9 cellular contexts compared by ENCODE assay signal in the genomic region with DNA sequence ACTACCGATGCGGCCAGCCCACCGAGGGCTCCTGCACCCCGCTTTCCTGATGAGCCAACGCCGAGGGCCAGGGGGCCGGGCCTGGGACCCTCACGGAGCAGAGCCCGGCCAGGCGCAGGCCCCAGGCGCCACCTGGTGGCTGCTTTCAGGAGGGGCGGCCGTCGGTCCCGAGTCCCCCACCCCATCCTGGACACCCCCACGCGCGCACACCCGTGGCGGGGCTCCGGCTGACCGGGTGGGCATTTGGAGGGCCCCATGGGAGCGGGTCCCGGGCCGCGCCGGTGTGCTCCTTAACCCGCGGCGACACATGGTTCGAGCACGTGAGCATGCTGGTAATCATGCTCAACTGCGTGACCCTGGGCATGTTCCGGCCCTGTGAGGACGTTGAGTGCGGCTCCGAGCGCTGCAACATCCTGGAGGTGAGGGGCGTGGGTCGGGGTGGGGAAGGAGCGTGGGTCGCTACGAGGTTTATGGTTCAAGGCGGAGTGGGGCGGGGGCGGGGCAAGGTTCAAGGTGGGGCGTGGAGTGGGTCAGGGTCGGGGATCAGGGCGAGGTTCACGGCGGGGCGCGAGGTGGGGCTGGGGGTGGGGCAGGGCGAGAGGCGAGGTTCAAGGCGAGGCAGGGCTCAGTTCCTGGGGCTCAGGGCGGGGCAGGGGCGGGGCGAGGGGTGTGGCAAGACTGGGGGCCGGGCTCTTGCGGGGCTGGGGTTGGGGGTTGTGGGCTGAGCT. TPM values are rescaled to one million over a fixed set of nuclear protein-coding genes. Genes with fewer than 3 reads are reported as not detected.
DNase-seq lines count a peak whose midpoint lies in the region; ATAC-seq, FAIRE-seq and TF ChIP-seq lines count a peak whose summit lies in the region.
"Had no signal": no experiment of that assay in that cellular context is flagged by ENCODE, and none has a peak within 500 bp of the region (broad histone marks: within the 10 kb centered on the region; RNA-seq: fewer than 3 reads in every experiment).

No MANE protein-coding gene starts in this region.

- no peak overlapping the region for H3K4me2 ChIP-seq in keratinocyte (ENCODE audit: control insufficient read depth, extremely low read depth, insufficient read depth, low read depth, low read length)

- no peak for FAIRE-seq in keratinocyte (lab: Jason Lieb, UNC)

- TF ChIP-seq CTCF in keratinocyte (optimal IDR thresholded peaks at IDR 0.05 in 1 of 3, IDR thresholded peaks at IDR 0.05 in 1 of 3, conservative IDR thresholded peaks at IDR 0.05 in 1 of 3; ENCODE audit: extremely low read depth in 1 of 3, insufficient read depth in 2 of 3, low read length in 3 of 3): peak in 2 of 3 experiments; percentile 41 to 58
- peak; percentile 96 for TF ChIP-seq CTCF in type B pancreatic cell (conservative IDR thresholded peaks at IDR 0.05)

- no peaks in the 10 kb centered on the region for H3K79me2 ChIP-seq in keratinocyte (ENCODE audit: control insufficient read depth, insufficient read depth, low read length)

- CTCF ChIA-PET in activated naive CD4-positive, alpha-beta T cell treated with anti-CD3 and anti-CD28 coated beads, Interleukin-2, amount 10 ng/mL, durations not matched to agents 7 days and 5 days (lab: Charles Lee): interaction anchor here (0.6 to 1.0 kb wide), 2 partner anchors 92 to 492 kb away, joined by 3 to 4 read pairs; no protein-coding TSS in a partner anchor
- CTCF ChIA-PET in activated naive CD4-positive, alpha-beta T cell treated with anti-CD3 and anti-CD28 coated beads for 36 hours (lab: Charles Lee): interaction anchor here (0.6 to 0.7 kb wide), 2 partner anchors 27 to 674 kb away, joined by 3 read pairs; no protein-coding TSS in a partner anchor

- H3K9me3 Mint-ChIP-seq in activated naive CD4-positive, alpha-beta T cell treated with anti-CD3 and anti-CD28 coated beads, Interleukin-2, amount 10 ng/mL, durations not matched to agents 7 days and 5 days: peaks cover 2% of the 10 kb centered on the region
- no peaks in the 10 kb centered on the region for H3K9me3 Mint-ChIP-seq in activated naive CD4-positive, alpha-beta T cell treated with anti-CD3 and anti-CD28 coated beads for 36 hours
- no peaks in the 10 kb centered on the region for H3K9me3 Mint-ChIP-seq in type B pancreatic cell

- no peaks in the 10 kb centered on the region for H3K4me1 ChIP-seq in keratinocyte (ENCODE audit: control insufficient read depth, extremely low read depth, insufficient read depth, low read length)

- H4K20me1 ChIP-seq in keratinocyte (ENCODE audit: control insufficient read depth, extremely low read depth, insufficient read depth, low read length): no peaks in the 10 kb centered on the region

- no peaks in the 10 kb centered on the region for H3K27me3 ChIP-seq in keratinocyte (ENCODE audit: control insufficient read depth, extremely low read depth, insufficient read depth, low read length)

- H3K4me3 ChIP-seq in keratinocyte (ENCODE audit: control insufficient read depth in 2 of 3, extremely low read depth in 1 of 3, insufficient read depth in 2 of 3, low read depth in 1 of 3, low read length in 3 of 3): no peak overlapping the region

- intact Hi-C loops in activated naive CD4-positive, alpha-beta T cell treated with anti-CD3 and anti-CD28 coated beads for 36 hours (cut with micrococcal nuclease): loop anchor here (2.0 kb wide), 2 partner anchors 88 to 138 kb away; no protein-coding TSS in a partner anchor

- peaks cover 2% of the 10 kb centered on the region for H3K4me1 Mint-ChIP-seq in activated naive CD4-positive, alpha-beta T cell treated with anti-CD3 and anti-CD28 coated beads, Interleukin-2, amount 10 ng/mL, durations not matched to agents 7 days and 5 days
- H3K4me1 Mint-ChIP-seq in activated naive CD4-positive, alpha-beta T cell treated with anti-CD3 and anti-CD28 coated beads for 36 hours (ENCODE audit: low read depth): no peaks in the 10 kb centered on the region
- H3K4me1 Mint-ChIP-seq in type B pancreatic cell (ENCODE audit: unreplicated experiment): no peaks in the 10 kb centered on the region

- peaks cover 13% of the 10 kb centered on the region for H3K27me3 Mint-ChIP-seq in activated naive CD4-positive, alpha-beta T cell treated with anti-CD3 and anti-CD28 coated beads, Interleukin-2, amount 10 ng/mL, durations not matched to agents 7 days and 5 days
- no peaks in the 10 kb centered on the region for H3K27me3 Mint-ChIP-seq in activated naive CD4-positive, alpha-beta T cell treated with anti-CD3 and anti-CD28 coated beads for 36 hours (ENCODE audit: low read depth)
- H3K27me3 Mint-ChIP-seq in type B pancreatic cell: no peaks in the 10 kb centered on the region

- dilution Hi-C loops in keratinocyte (cut with MboI; ENCODE audit: extremely low pct_ligation_motif_present, low sequenced_read_pairs): no loop called here

- no peak overlapping the region for H3K27ac Mint-ChIP-seq in activated naive CD4-positive, alpha-beta T cell treated with anti-CD3 and anti-CD28 coated beads, Interleukin-2, amount 10 ng/mL, durations not matched to agents 7 days and 5 days
- no peak overlapping the region for H3K27ac Mint-ChIP-seq in activated naive CD4-positive, alpha-beta T cell treated with anti-CD3 and anti-CD28 coated beads for 36 hours
- H3K27ac Mint-ChIP-seq in type B pancreatic cell: no peak overlapping the region

- H3K9ac ChIP-seq in keratinocyte (ENCODE audit: control insufficient read depth, extremely low read depth, insufficient read depth, low read length): no peak overlapping the region

- no peak overlapping the region for H3K4me3 Mint-ChIP-seq in activated naive CD4-positive, alpha-beta T cell treated with anti-CD3 and anti-CD28 coated beads, Interleukin-2, amount 10 ng/mL, durations not matched to agents 7 days and 5 days
- no peak overlapping the region for H3K4me3 Mint-ChIP-seq in activated naive CD4-positive, alpha-beta T cell treated with anti-CD3 and anti-CD28 coated beads for 36 hours
- no peak overlapping the region for H3K4me3 Mint-ChIP-seq in type B pancreatic cell

- no peak overlapping the region for H3K27ac ChIP-seq in keratinocyte (ENCODE audit: control insufficient read depth, insufficient read depth, low read length)

- peak; percentile 5 for DNase-seq in activated naive CD4-positive, alpha-beta T cell treated with Interleukin-2 at 50 U/mL for 16 hours
- no peak for DNase-seq in activated naive CD4-positive, alpha-beta T cell treated with anti-CD3 and anti-CD28 coated beads, Interleukin-2, amount 10 ng/mL, durations not matched to agents 7 days and 5 days
- DNase-seq in activated naive CD4-positive, alpha-beta T cell treated with anti-CD3 and anti-CD28 coated beads for 36 hours: peak; percentile 15
- no peak for DNase-seq in keratinocyte (ENCODE audit: low read depth, low spot score)
- no peak for DNase-seq in type B pancreatic cell (ENCODE audit: extremely low spot score, unreplicated experiment)
- no peak for DNase-seq in NCI-H2107 treated with DMSO at 0.1 percent for 48 hours (lab: John Stamatoyannopoulos, UW; ENCODE audit: unreplicated experiment)

- ATAC-seq in GM21526 (IDR thresholded peaks at IDR 0.05; ENCODE audit: low FRiP score, unreplicated experiment): no peak
- no peak for ATAC-seq in HG03097 (IDR thresholded peaks at IDR 0.05; ENCODE audit: low FRiP score, unreplicated experiment)

- H3K36me3 ChIP-seq in keratinocyte (ENCODE audit: control insufficient read depth in 2 of 2, extremely low read depth in 1 of 2, insufficient read depth in 2 of 2, low read length in 2 of 2): no peaks in the 10 kb centered on the region

- H3K9me3 ChIP-seq in keratinocyte (ENCODE audit: control insufficient read depth, low read depth, low read length): peaks cover 4% of the 10 kb centered on the region

- no peaks in the 10 kb centered on the region for H3K9me1 ChIP-seq in keratinocyte (ENCODE audit: control insufficient read depth, extremely low read depth, insufficient read depth, low read length)

- no peaks in the 10 kb centered on the region for H3K36me3 Mint-ChIP-seq in activated naive CD4-positive, alpha-beta T cell treated with anti-CD3 and anti-CD28 coated beads, Interleukin-2, amount 10 ng/mL, durations not matched to agents 7 days and 5 days
- H3K36me3 Mint-ChIP-seq in activated naive CD4-positive, alpha-beta T cell treated with anti-CD3 and anti-CD28 coated beads for 36 hours (ENCODE audit: low read depth): no peaks in the 10 kb centered on the region
- peaks cover 2% of the 10 kb centered on the region for H3K36me3 Mint-ChIP-seq in type B pancreatic cell

- no peak overlapping the region for H2AFZ ChIP-seq in keratinocyte (ENCODE audit: control insufficient read depth, low read length)

RNA-seq across cellular contexts. Expression of a gene that starts 30.2 kb away (rescaled TPM):
- not detected for total RNA-seq in activated naive CD4-positive, alpha-beta T cell treated with anti-CD3 and anti-CD28 coated beads for 36 hours
- polyA plus RNA-seq in keratinocyte: not detected in 3 replicates
- not detected for polyA plus RNA-seq in keratinocyte (2011; ENCODE audit: low read depth)
- polyA plus RNA-seq in keratinocyte (2011; cell fraction: cytosol; rRNA removed): not detected in 2 replicates
- polyA plus RNA-seq in keratinocyte (2011; cell fraction: nucleus; rRNA removed): not detected in 2 replicates
- not detected in 2 replicates for polyA plus RNA-seq in keratinocyte (2012; ENCODE audit: low replicate concordance)
- not detected in 3 replicates for polyA minus RNA-seq in keratinocyte
- not detected for polyA minus RNA-seq in keratinocyte (2011; cell fraction: cytosol; rRNA and poly(A)+ RNA removed)
- polyA minus RNA-seq in keratinocyte (2011; cell fraction: nucleus; rRNA and poly(A)+ RNA removed): not detected in 2 replicates
- 0.43 TPM in 1 of 2 replicates, not detected in the other for total RNA-seq in type B pancreatic cell (ENCODE audit: low replicate concordance)

RNA-seq across cellular contexts. Expression of a gene that starts 35.2 kb away (rescaled TPM):
- total RNA-seq in activated naive CD4-positive, alpha-beta T cell treated with anti-CD3 and anti-CD28 coated beads for 36 hours: not detected
- not detected in 3 replicates for polyA plus RNA-seq in keratinocyte
- polyA plus RNA-seq in keratinocyte (2011; ENCODE audit: low read depth): not detected
- not detected in 2 replicates for polyA plus RNA-seq in keratinocyte (2011; cell fraction: cytosol; rRNA removed)
- polyA plus RNA-seq in keratinocyte (2011; cell fraction: nucleus; rRNA removed): not detected in 2 replicates
- polyA plus RNA-seq in keratinocyte (2012; ENCODE audit: low replicate concordance): not detected in 2 replicates
- polyA minus RNA-seq in keratinocyte: not detected in 3 replicates
- polyA minus RNA-seq in keratinocyte (2011; cell fraction: cytosol; rRNA and poly(A)+ RNA removed): not detected
- not detected in 2 replicates for polyA minus RNA-seq in keratinocyte (2011; cell fraction: nucleus; rRNA and poly(A)+ RNA removed)
- not detected in 2 replicates for total RNA-seq in type B pancreatic cell (ENCODE audit: low replicate concordance)
- total RNA-seq: RPMI7951 had no signal

RNA-seq across cellular contexts. Expression of a gene that starts 41.9 kb away (rescaled TPM):
- under 1 TPM; 0.50 to 0.84 TPM for total RNA-seq in activated naive CD4-positive, alpha-beta T cell treated with anti-CD3 and anti-CD28 coated beads for 36 hours
- 0.05 to 0.06 TPM in 2 of 3 replicates, not detected in the other for polyA plus RNA-seq in keratinocyte
- not detected for polyA plus RNA-seq in keratinocyte (2011; ENCODE audit: low read depth)
- 0.01 and 0.05 TPM in 2 replicates for polyA plus RNA-seq in keratinocyte (2011; cell fraction: cytosol; rRNA removed)
- polyA plus RNA-seq in keratinocyte (2011; cell fraction: nucleus; rRNA removed): 0.03 TPM in 1 of 2 replicates, not detected in the other
- polyA plus RNA-seq in keratinocyte (2012; ENCODE audit: low replicate concordance): 0.14 TPM in 1 of 2 replicates, not detected in the other
- not detected in 3 replicates for polyA minus RNA-seq in keratinocyte
- polyA minus RNA-seq in keratinocyte (2011; cell fraction: cytosol; rRNA and poly(A)+ RNA removed): not detected
- 0.31 TPM in 1 of 2 replicates, not detected in the other for polyA minus RNA-seq in keratinocyte (2011; cell fraction: nucleus; rRNA and poly(A)+ RNA removed)
- total RNA-seq in type B pancreatic cell (ENCODE audit: low replicate concordance): 23.2 and 38.1 TPM in 2 replicates
- total RNA-seq: RPMI7951 had no signal

RNA-seq across cellular contexts. Expression of a gene that starts 45.7 kb away (rescaled TPM):
- not detected for total RNA-seq in activated naive CD4-positive, alpha-beta T cell treated with anti-CD3 and anti-CD28 coated beads for 36 hours
- polyA plus RNA-seq in keratinocyte: not detected in 3 replicates
- polyA plus RNA-seq in keratinocyte (2011; ENCODE audit: low read depth): not detected
- polyA plus RNA-seq in keratinocyte (2011; cell fraction: cytosol; rRNA removed): not detected in 2 replicates
- polyA plus RNA-seq in keratinocyte (2011; cell fraction: nucleus; rRNA removed): not detected in 2 replicates
- polyA plus RNA-seq in keratinocyte (2012; ENCODE audit: low replicate concordance): not detected in 2 replicates
- not detected in 3 replicates for polyA minus RNA-seq in keratinocyte
- not detected for polyA minus RNA-seq in keratinocyte (2011; cell fraction: cytosol; rRNA and poly(A)+ RNA removed)
- not detected in 2 replicates for polyA minus RNA-seq in keratinocyte (2011; cell fraction: nucleus; rRNA and poly(A)+ RNA removed)
- not detected in 2 replicates for total RNA-seq in type B pancreatic cell (ENCODE audit: low replicate concordance)

Comparison
In these comparisons a context has a peak if more than half of its experiments do, and no peak if none do; other contexts are left out.
1. DNase-seq: peak in activated naive CD4-positive, alpha-beta T cell treated with Interleukin-2 at 50 U/mL for 16 hours (single experiment) and activated naive CD4-positive, alpha-beta T cell treated with anti-CD3 and anti-CD28 coated beads for 36 hours (single experiment); none in activated naive CD4-positive, alpha-beta T cell treated with anti-CD3 and anti-CD28 coated beads, Interleukin-2, amount 10 ng/mL, durations not matched to agents 7 days and 5 days (single experiment), keratinocyte (single experiment), type B pancreatic cell (single experiment) and NCI-H2107 treated with DMSO at 0.1 percent for 48 hours (single experiment).
2. RNA of a gene that starts 41.9 kb away (total RNA-seq): 23.2 to 38.1 TPM in type B pancreatic cell; 0.50 to 0.84 TPM in activated naive CD4-positive, alpha-beta T cell treated with anti-CD3 and anti-CD28 coated beads for 36 hours; every median in the first group is over 10 times any median in the second.